In the genomic region with DNA sequence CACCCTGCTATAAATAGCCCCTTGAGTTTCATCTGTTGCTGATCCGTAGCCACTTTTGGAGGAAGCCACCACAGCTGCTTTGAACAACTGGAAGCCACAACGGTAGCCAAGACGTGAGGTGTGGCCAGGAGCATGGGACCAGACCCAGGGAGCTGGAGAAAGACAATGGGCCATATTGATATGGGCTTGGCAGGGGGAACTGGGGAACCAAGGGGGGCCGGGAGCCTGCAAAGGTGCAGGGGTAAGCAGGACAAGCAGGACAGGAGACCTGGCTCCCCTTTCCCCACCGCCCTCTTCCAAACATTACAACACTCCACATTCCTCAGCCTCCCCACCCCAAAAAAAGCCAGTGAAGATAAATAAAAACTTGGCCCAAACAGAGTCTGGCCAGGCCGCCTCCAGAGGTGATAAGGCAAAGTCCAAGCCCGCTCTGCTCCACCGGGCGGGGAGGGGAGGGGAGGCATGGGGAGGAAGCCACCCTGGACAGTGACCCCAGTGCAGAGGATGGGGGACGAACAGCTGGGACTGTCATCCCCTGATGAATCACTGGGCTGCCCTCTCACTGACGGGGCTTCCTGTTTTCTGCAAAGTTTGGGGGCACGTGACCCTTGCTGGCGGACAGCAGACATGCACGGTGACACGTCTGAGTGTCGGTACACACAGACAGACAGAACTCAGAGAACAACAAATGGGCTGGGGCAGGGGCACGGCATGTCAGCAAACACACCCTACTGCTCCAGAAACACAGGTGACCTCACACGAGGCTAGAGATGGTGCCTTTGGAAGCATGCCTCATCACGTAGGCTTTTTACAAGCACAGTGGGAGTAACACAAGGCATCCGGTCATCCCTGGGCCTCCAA, we compare ENCODE assay signal across 10 cellular contexts.
DNase-seq lines count a peak whose midpoint lies in the region; ATAC-seq and TF ChIP-seq lines count a peak whose summit lies in the region.
"Had no signal": no experiment of that assay in that cellular context is flagged by ENCODE, and none has a peak within 500 bp of the region (broad histone marks: within the 10 kb centered on the region; RNA-seq: fewer than 3 reads in every experiment).

No MANE protein-coding gene starts in this region.

- H3K9me3 Mint-ChIP-seq in dendritic cell treated with granulocyte-macrophage colony-stimulating factor and Interleukin-4, amounts not matched to agents 40 ng/mL and 50 ng/mL, for 4 days: no peaks in the 10 kb centered on the region
- H3K9me3 Mint-ChIP-seq: activated naive CD4-positive, alpha-beta T cell treated with anti-CD3 and anti-CD28 coated beads for 36 hours had no signal

- peaks cover 26% of the 10 kb centered on the region for H3K4me1 ChIP-seq in mucosa of descending colon (ENCODE audit: low read depth)
- peaks cover 100% of the 10 kb centered on the region for H3K4me1 ChIP-seq in upper lobe of right lung

- H3K27ac Mint-ChIP-seq in dendritic cell treated with granulocyte-macrophage colony-stimulating factor and Interleukin-4, amounts not matched to agents 40 ng/mL and 50 ng/mL, for 4 days: peak overlapping the region; percentile 44
- H3K27ac Mint-ChIP-seq: activated naive CD4-positive, alpha-beta T cell treated with anti-CD3 and anti-CD28 coated beads for 36 hours had no signal

- intact Hi-C loops in dendritic cell treated with granulocyte-macrophage colony-stimulating factor and Interleukin-4, amounts not matched to agents 40 ng/mL and 50 ng/mL, for 4 days (cut with micrococcal nuclease): loop anchor here (5.0 kb wide), 1 partner anchor 40 kb away; no protein-coding TSS in a partner anchor
- intact Hi-C loops in mucosa of descending colon (cut with DNase I, micrococcal nuclease) (no loop called here), upper lobe of right lung (cut with DNase I) (no loop called here)

- no peaks in the 10 kb centered on the region for H3K27me3 ChIP-seq in upper lobe of right lung

- H3K4me1 Mint-ChIP-seq in dendritic cell treated with granulocyte-macrophage colony-stimulating factor and Interleukin-4, amounts not matched to agents 40 ng/mL and 50 ng/mL, for 4 days (ENCODE audit: low read depth): peaks cover 91% of the 10 kb centered on the region

- peak; percentile 65 for ATAC-seq in mucosa of descending colon
- peak; percentile 57 for ATAC-seq in upper lobe of right lung
- no peak for ATAC-seq in HG03097 (IDR thresholded peaks at IDR 0.05; ENCODE audit: low FRiP score, unreplicated experiment)
- ATAC-seq in GM19035 (IDR thresholded peaks at IDR 0.05; ENCODE audit: unreplicated experiment): no peak

- DNase-seq in DMS53 (lab: John Stamatoyannopoulos, UW): peak; percentile 29
- DNase-seq in DMS53 treated with DMSO at 0.1 percent for 48 hours (lab: John Stamatoyannopoulos, UW; ENCODE audit: unreplicated experiment): no peak
- peak; percentile 71 to 80 (median 72) for DNase-seq in mucosa of descending colon
- DNase-seq in upper lobe of right lung: peak; percentile 87
- DNase-seq in activated gamma-delta T cell (lab: John Stamatoyannopoulos, UW): no peak
- DNase-seq: activated naive CD4-positive, alpha-beta T cell treated with anti-CD3 and anti-CD28 coated beads for 36 hours had no signal

- H3K4me3 Mint-ChIP-seq in dendritic cell treated with granulocyte-macrophage colony-stimulating factor and Interleukin-4, amounts not matched to agents 40 ng/mL and 50 ng/mL, for 4 days: peak overlapping the region; percentile 39
- H3K4me3 Mint-ChIP-seq: activated naive CD4-positive, alpha-beta T cell treated with anti-CD3 and anti-CD28 coated beads for 36 hours had no signal

- H3K36me3 Mint-ChIP-seq in dendritic cell treated with granulocyte-macrophage colony-stimulating factor and Interleukin-4, amounts not matched to agents 40 ng/mL and 50 ng/mL, for 4 days (ENCODE audit: low read depth): peaks cover 27% of the 10 kb centered on the region

- peak overlapping the region; percentile 90 for H3K27ac ChIP-seq in upper lobe of right lung
- H3K27ac ChIP-seq: 22Rv1 had no signal

- TF ChIP-seq CTCF in mucosa of descending colon (IDR thresholded peaks at IDR 0.05) (no peak), upper lobe of right lung (IDR thresholded peaks at IDR 0.05) (no peak)

- peaks cover 19% of the 10 kb centered on the region for H3K27me3 Mint-ChIP-seq in dendritic cell treated with granulocyte-macrophage colony-stimulating factor and Interleukin-4, amounts not matched to agents 40 ng/mL and 50 ng/mL, for 4 days

- no peaks in the 10 kb centered on the region for H3K36me3 ChIP-seq in mucosa of descending colon (ENCODE audit: low read depth)
- peaks cover 42% of the 10 kb centered on the region for H3K36me3 ChIP-seq in upper lobe of right lung

- H3K9me3 ChIP-seq in mucosa of descending colon (no peaks in the 10 kb centered on the region), upper lobe of right lung (no peaks in the 10 kb centered on the region)

- H3K4me3 ChIP-seq in mucosa of descending colon: no peak overlapping the region
- peak overlapping the region; percentile 43 for H3K4me3 ChIP-seq in upper lobe of right lung

Comparison
In these comparisons a context has a peak if more than half of its experiments do, and no peak if none do; other contexts are left out.
1. DNase-seq: peak in DMS53 (single experiment), mucosa of descending colon (3 of 3) and upper lobe of right lung (single experiment); none in DMS53 treated with DMSO at 0.1 percent for 48 hours (single experiment) and activated gamma-delta T cell (single experiment).
2. ATAC-seq: peak in mucosa of descending colon (single experiment) and upper lobe of right lung (single experiment); none in HG03097 (single experiment) and GM19035 (single experiment).